In the genomic region with DNA sequence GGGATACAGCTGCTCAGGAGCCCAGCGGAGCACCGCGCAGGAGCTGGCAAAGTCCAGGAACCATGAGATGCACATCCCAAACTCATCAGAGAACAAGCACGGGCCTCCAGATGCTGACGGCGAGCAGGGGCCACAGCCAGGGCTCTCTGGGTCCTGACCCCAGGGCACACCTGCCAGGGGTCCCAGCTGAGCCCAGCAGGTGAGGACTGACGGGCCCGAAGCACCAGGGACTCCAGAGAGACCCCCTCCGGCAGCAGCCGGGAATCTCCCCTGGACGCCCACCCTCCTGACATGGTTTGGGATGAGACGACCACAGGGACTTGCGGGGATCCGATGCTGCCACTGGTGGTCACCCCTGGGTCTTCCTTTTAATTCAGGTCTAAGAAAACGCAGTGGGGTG, we compare ENCODE assay signal across 1 cellular context.
TF ChIP-seq lines count a peak whose summit lies in the region.

No MANE protein-coding gene starts in this region.

TF ChIP-seq in IMR-90, 13 proteins besides CTCF, POLR2A, EP300 and RAD21:
- TF ChIP-seq, protein P1, sequence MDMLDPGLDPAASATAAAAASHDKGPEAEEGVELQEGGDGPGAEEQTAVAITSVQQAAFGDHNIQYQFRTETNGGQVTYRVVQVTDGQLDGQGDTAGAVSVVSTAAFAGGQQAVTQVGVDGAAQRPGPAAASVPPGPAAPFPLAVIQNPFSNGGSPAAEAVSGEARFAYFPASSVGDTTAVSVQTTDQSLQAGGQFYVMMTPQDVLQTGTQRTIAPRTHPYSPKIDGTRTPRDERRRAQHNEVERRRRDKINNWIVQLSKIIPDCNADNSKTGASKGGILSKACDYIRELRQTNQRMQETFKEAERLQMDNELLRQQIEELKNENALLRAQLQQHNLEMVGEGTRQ (IDR thresholded peaks at IDR 0.05; ENCODE audit: low read depth, low read length) = no peak
- TF ChIP-seq MXI1 (IDR thresholded peaks at IDR 0.05; ENCODE audit: borderline replicate concordance, low read depth, low read length) (no peak), BHLHE40 (IDR thresholded peaks at IDR 0.05; ENCODE audit: low read depth, low read length) (no peak), MAZ (IDR thresholded peaks at IDR 0.05; ENCODE audit: borderline replicate concordance, low read depth, low read length) (no peak), MAFK (IDR thresholded peaks at IDR 0.05; ENCODE audit: low read depth, low read length) (no peak), FOS (IDR thresholded peaks at IDR 0.05; ENCODE audit: low read depth, low read length) (no peak), CHD1 (IDR thresholded peaks at IDR 0.05; ENCODE audit: low read depth, low read length) (no peak), CEBPB (IDR thresholded peaks at IDR 0.05; ENCODE audit: low read depth, low read length) (no peak), RFX5 (IDR thresholded peaks at IDR 0.05; ENCODE audit: low read depth, low read length) (no peak), NFE2L2 (IDR thresholded peaks at IDR 0.05; ENCODE audit: low read depth, low read length) (no peak), SMC3 (IDR thresholded peaks at IDR 0.05; ENCODE audit: low read depth, low read length) (no peak), RCOR1 (IDR thresholded peaks at IDR 0.05; ENCODE audit: insufficient replicate concordance, low read length) (no peak)
- TF ChIP-seq, protein P2, sequence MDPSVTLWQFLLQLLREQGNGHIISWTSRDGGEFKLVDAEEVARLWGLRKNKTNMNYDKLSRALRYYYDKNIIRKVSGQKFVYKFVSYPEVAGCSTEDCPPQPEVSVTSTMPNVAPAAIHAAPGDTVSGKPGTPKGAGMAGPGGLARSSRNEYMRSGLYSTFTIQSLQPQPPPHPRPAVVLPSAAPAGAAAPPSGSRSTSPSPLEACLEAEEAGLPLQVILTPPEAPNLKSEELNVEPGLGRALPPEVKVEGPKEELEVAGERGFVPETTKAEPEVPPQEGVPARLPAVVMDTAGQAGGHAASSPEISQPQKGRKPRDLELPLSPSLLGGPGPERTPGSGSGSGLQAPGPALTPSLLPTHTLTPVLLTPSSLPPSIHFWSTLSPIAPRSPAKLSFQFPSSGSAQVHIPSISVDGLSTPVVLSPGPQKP (IDR thresholded peaks at IDR 0.05; ENCODE audit: borderline replicate concordance, low read depth, low read length) = no peak
